ENCODE assay signal across 21 cellular contexts in the genomic region with DNA sequence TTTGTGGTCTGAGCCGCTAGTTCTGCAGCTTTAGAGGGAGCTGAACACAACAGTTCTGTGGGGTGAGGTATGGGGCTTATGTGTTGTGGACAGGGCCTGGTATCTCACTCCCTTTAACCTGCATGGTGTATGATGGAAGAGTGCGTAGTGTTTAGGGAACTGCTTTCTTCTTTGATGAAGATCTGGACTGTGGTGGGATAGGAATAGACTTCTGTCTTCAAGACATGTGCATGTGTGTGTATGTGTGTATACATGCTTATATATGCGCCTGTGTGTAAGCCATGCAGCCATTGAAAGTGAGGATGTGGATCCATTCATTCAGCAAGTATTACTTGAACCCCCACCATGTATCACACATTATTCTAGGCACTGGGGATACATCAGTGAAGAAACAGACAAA.
A peak's percentile ranks its signal among the peaks of the same experiment; 100 is the strongest.
DNase-seq lines count a peak whose midpoint lies in the region; ATAC-seq, FAIRE-seq and TF ChIP-seq lines count a peak whose summit lies in the region.
"Had no signal": no experiment of that assay in that cellular context is flagged by ENCODE, and none has a peak within 500 bp of the region (broad histone marks: within the 10 kb centered on the region; RNA-seq: fewer than 3 reads in every experiment).

No MANE protein-coding gene starts in this region.

- H3K27ac ChIP-seq in A549, result no peak overlapping the region
- H3K27ac ChIP-seq: 22Rv1; BLaER1 treated with 17β-estradiol and CSF1 and Interleukin-3, amounts not matched to agents 10 nM and 100 nM; HL-60 had no signal

- H3K4me1 Mint-ChIP-seq in T-helper 17 cell, result peaks cover 3% of the 10 kb centered on the region
- H3K4me1 Mint-ChIP-seq: B cell, IgD-negative memory B cell had no signal

- H3K9me3 ChIP-seq in A549, result no peaks in the 10 kb centered on the region
- no peaks in the 10 kb centered on the region for H3K9me3 ChIP-seq in T-helper 17 cell (ENCODE audit: control insufficient read depth, low read length, poor library complexity, severe bottlenecking)

- peaks cover 5% of the 10 kb centered on the region; the same call in 2 of the 3 replicates for H3K4me1 ChIP-seq in A549

- FAIRE-seq in A549 (lab: Jason Lieb, UNC), result no peak
- FAIRE-seq in HTR-8/SVneo (lab: Jason Lieb, UNC), result peak; percentile 73
- FAIRE-seq: G401.6, GM12892 had no signal

- CTCF ChIA-PET in A549 (lab: Yijun Ruan, JAX), result no interaction called here

- peaks cover 3% of the 10 kb centered on the region for H3K36me3 Mint-ChIP-seq in T-helper 17 cell (ENCODE audit: low read depth)
- H3K36me3 Mint-ChIP-seq: CD8-positive, alpha-beta T cell had no signal

- H3K27me3 Mint-ChIP-seq in T-helper 17 cell, result peaks cover 25% of the 10 kb centered on the region
- H3K27me3 Mint-ChIP-seq: B cell, IgD-negative memory B cell had no signal

- H3K4me3 ChIP-seq in A549, result no peak overlapping the region
- H3K4me3 ChIP-seq: BLaER1 treated with 17β-estradiol and CSF1 and Interleukin-3, amounts not matched to agents 10 nM and 100 nM had no signal

- no peak for TF ChIP-seq RAD21 in A549 (conservative IDR thresholded peaks at IDR 0.05 in 1 of 2, IDR thresholded peaks at IDR 0.05 in 1 of 2)

- H3K4me2 ChIP-seq in A549, result 0 out of 3 replicates have a peak overlapping the region, but pooled peaks have one; percentile 7

- no peak for TF ChIP-seq POLR2A in A549 (IDR thresholded peaks at IDR 0.05; ENCODE audit: low read length)

- H3K27ac Mint-ChIP-seq in T-helper 17 cell, result peak overlapping the region; percentile 6
- H3K27ac Mint-ChIP-seq: B cell; CD8-positive, alpha-beta T cell; IgD-negative memory B cell had no signal

- POLR2A ChIA-PET in A549 (lab: Yijun Ruan, JAX), result interaction anchor here (0.6 to 1.0 kb wide), 2 partner anchors 14 to 23 kb away, joined by 4 to 5 read pairs; no protein-coding TSS in a partner anchor

- no peak overlapping the region for H3K4me3 Mint-ChIP-seq in T-helper 17 cell
- H3K4me3 Mint-ChIP-seq: B cell; CD8-positive, alpha-beta T cell; IgD-negative memory B cell had no signal

- no peak for DNase-seq in A549 (ENCODE audit: low read depth in 1 of 2, low spot score in 1 of 2)
- no peak for DNase-seq in HTR-8/SVneo (ENCODE audit: insufficient read length, low spot score)
- DNase-seq in T-helper 17 cell, result no peak
- DNase-seq in ecto neural progenitor cell (ENCODE audit: low spot score), result peak; percentile 24
- DNase-seq in DMS79 (lab: John Stamatoyannopoulos, UW), result no peak
- DNase-seq in hippocampal formation (lab: John Stamatoyannopoulos, UW), result no peak
- DNase-seq: Calu3; CD8-positive, alpha-beta T cell; DMS 273 treated with DMSO at 0.1 percent for 48 hours; DMS53; GOT3; H7; KG1 had no signal

- ATAC-seq in A549 (peak; percentile 40 to 53; a peak in 3 of 6 replicates), T-helper 17 cell (no peak), GM21526 (IDR thresholded peaks at IDR 0.05; ENCODE audit: low FRiP score, unreplicated experiment) (no peak)
- ATAC-seq: CD8-positive, alpha-beta T cell had no signal

- no peak for TF ChIP-seq EP300 in A549 (IDR thresholded peaks at IDR 0.05)

- 94% methylated on average over 3 of the region's 3 CpGs for WGBS in A549 (ENCODE audit: missing lambda C conversion rate)

- no peak for TF ChIP-seq CTCF in A549 (IDR thresholded peaks at IDR 0.05)

TF ChIP-seq in A549, 52 proteins besides CTCF, POLR2A, EP300 and RAD21:
- no peak for TF ChIP-seq EHMT2 (IDR thresholded peaks at IDR 0.05; ENCODE audit: low read depth)
- no peak for TF ChIP-seq NPAS2 (CRISPR knock-in tag; IDR thresholded peaks at IDR 0.05; ENCODE audit: borderline replicate concordance)
- no peak for TF ChIP-seq CBX2 (IDR thresholded peaks at IDR 0.05; ENCODE audit: borderline replicate concordance, low read depth)
- no peak for TF ChIP-seq JUN (IDR thresholded peaks at IDR 0.05)
- TF ChIP-seq ZNF302 (CRISPR knock-in tag; IDR thresholded peaks at IDR 0.05), result no peak
- TF ChIP-seq ZC3H11A (IDR thresholded peaks at IDR 0.05), result no peak
- TF ChIP-seq TFCP2L1 (CRISPR knock-in tag; IDR thresholded peaks at IDR 0.05), result no peak
- TF ChIP-seq FOSL2 (IDR thresholded peaks at IDR 0.05), result no peak
- no peak for TF ChIP-seq FOSL2 (CRISPR knock-in tag; IDR thresholded peaks at IDR 0.05)
- no peak for TF ChIP-seq USF2 (IDR thresholded peaks at IDR 0.05)
- TF ChIP-seq HDAC2 (IDR thresholded peaks at IDR 0.05), result no peak
- no peak for TF ChIP-seq FOSB (CRISPR knock-in tag; IDR thresholded peaks at IDR 0.05)

Comparison
In these comparisons a context has a peak if more than half of its experiments do, and no peak if none do; other contexts are left out.
1. ATAC-seq: peak in A549 (2 of 2); none in T-helper 17 cell (single experiment) and GM21526 (single experiment).